7 cellular contexts compared by ENCODE assay signal in the genomic region with DNA sequence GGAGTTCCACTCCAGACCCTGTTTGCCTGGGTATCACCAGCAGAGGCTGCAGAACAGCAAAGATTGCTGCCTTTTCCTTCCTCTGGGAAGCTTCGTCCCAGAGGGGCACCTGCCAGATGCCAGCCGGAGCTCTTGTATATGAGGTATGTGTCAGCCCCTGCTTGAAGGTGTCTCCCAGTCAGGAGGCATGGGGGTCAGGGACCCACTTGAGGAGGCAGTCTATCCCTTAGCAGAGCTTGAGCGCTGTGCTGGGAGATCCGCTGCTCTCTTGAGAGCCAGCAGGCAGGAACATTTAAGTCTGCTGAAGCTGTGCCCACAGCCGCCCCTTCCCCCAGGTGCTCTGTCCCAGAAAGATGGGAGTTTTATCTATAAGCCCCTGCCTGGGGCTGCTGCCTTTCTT. TPM values are rescaled to one million over a fixed set of nuclear protein-coding genes. Genes with fewer than 3 reads are reported as not detected.
"Had no signal": no experiment of that assay in that cellular context is flagged by ENCODE, and none has a peak within 500 bp of the region (broad histone marks: within the 10 kb centered on the region; RNA-seq: fewer than 3 reads in every experiment).

No MANE protein-coding gene starts in this region.

RNA-seq across cellular contexts. Expression of a gene that starts 4.2 kb away (rescaled TPM):
- total RNA-seq: GM23248, GM23338, H1, H4, H7, H9, HFFc6 had no signal

RNA-seq across cellular contexts. Expression of a gene that starts 22.5 kb away (rescaled TPM):
- total RNA-seq: GM23248, GM23338, H1, H4, H7, H9, HFFc6 had no signal

RNA-seq across cellular contexts. Expression of a gene that starts 32.1 kb away (rescaled TPM):
- total RNA-seq: GM23248, GM23338, H1, H4, H7, H9, HFFc6 had no signal

RNA-seq across cellular contexts. Expression of a gene that starts 34.8 kb away (rescaled TPM):
- total RNA-seq: GM23248, H4 had no signal
